Comparison of ENCODE assay signal across 8 cellular contexts in the genomic region with DNA sequence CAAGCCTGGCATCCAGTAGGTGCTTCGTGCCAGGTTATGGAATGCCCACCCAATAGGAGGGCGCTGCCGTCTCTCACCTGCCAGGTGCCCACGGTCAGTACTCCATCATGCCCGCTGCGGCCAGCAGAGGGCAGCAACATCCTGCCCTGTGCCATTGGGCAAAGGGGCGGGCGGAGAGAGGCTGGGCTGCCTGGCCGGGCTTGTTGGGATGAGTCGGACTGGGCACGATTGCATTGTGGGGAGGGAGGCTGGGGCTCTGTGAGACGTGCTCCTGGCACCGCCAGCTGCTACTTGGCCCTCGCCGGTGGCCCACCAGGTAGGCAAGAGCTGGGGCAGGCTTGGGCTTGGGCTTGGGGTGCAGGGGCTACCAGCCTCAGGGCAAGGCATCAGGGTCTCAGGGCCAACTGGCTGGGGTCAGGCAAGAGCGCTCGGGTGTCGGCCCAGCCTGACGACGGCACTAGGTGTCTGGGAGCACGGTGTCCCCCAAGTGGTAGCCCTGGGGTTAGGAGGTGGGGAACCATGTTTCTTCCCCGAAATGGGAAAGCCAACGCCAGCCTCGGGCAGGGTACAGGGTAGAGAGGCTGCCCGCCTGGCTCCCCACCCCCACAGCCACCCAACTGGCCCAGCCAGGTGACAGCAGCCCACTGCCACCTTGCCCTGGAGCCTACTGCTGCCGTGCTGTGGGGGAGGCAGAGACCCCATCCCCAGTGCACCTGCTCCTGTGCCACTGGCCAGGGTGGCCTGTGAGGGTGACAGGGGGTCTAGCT.
A peak's percentile ranks its signal among the peaks of the same experiment; 100 is the strongest.
DNase-seq lines count a peak whose midpoint lies in the region; ATAC-seq lines count a peak whose summit lies in the region.

Gene PLXNB3 (plus strand): TSS at position 261 of the 767 bp plus-strand sequence. CDS start 1,287 bp downstream, outside the sequence.

- DNase-seq in DMS53 (lab: John Stamatoyannopoulos, UW), result peak; percentile 92
- peak; percentile 48 for DNase-seq in NCI-H526 treated with DMSO at 0.1 percent for 48 hours (lab: John Stamatoyannopoulos, UW)
- DNase-seq in activated CD8-positive, alpha-beta memory T cell treated with anti-CD3 and anti-CD28 coated beads for 1 hour (ENCODE audit: extremely low read depth in 1 of 2, low read depth in 1 of 2), result peak; percentile 34 to 55
- DNase-seq in effector CD4-positive, alpha-beta T cell, result peak; percentile 69
- peak; percentile 89 for DNase-seq in medulla oblongata (ENCODE audit: extremely low spot score)
- DNase-seq in stimulated activated CD8-positive, alpha-beta memory T cell treated with anti-CD3 and anti-CD28 coated beads, Interleukin-12 subunit alpha, Interleukin-12 subunit beta, amount 100 ng/mL, for 24 hours (ENCODE audit: extremely low read depth), result peak; percentile 28

- ATAC-seq in HG02870 (IDR thresholded peaks at IDR 0.05; ENCODE audit: unreplicated experiment), result peak; percentile 68
- no peak for ATAC-seq in GM19035 (IDR thresholded peaks at IDR 0.05; ENCODE audit: unreplicated experiment)

Comparison
In these comparisons a context has a peak if more than half of its experiments do, and no peak if none do; other contexts are left out.
1. DNase-seq: peak in every context shown above with its lines; median percentile 92 in DMS53; 89 in medulla oblongata; 69 in effector CD4-positive, alpha-beta T cell; 48 in NCI-H526 treated with DMSO at 0.1 percent for 48 hours; 44 in activated CD8-positive, alpha-beta memory T cell treated with anti-CD3 and anti-CD28 coated beads for 1 hour; 28 in stimulated activated CD8-positive, alpha-beta memory T cell treated with anti-CD3 and anti-CD28 coated beads, Interleukin-12 subunit alpha, Interleukin-12 subunit beta, amount 100 ng/mL, for 24 hours.